In genomic region chr7:157300406-157300770, GRCh38 we compare ENCODE assay signal across 19 cellular contexts. TPM values are rescaled to one million over a fixed set of nuclear protein-coding genes. Genes with fewer than 3 reads are reported as not detected.
DNase-seq lines count a peak whose midpoint lies in the region; ATAC-seq and TF ChIP-seq lines count a peak whose summit lies in the region.
"Had no signal": no experiment of that assay in that cellular context is flagged by ENCODE, and none has a peak within 500 bp of the region (broad histone marks: within the 10 kb centered on the region; RNA-seq: fewer than 3 reads in every experiment).

No MANE protein-coding gene starts in this region.

- no peak for ATAC-seq in central memory CD8-positive, alpha-beta T cell (replicated peaks; ENCODE audit: extremely low read depth, poor library complexity, severe bottlenecking)
- ATAC-seq in lower lobe of right lung = no peak
- ATAC-seq: GM12878 had no signal

- H3K4me1 Mint-ChIP-seq in central memory CD8-positive, alpha-beta T cell = peaks cover 52% of the 10 kb centered on the region
- peaks cover 17% of the 10 kb centered on the region for H3K4me1 Mint-ChIP-seq in chondrocyte (ENCODE audit: low read depth)

- no peaks in the 10 kb centered on the region for H3K36me3 ChIP-seq in BLaER1 treated with 17β-estradiol and CSF1 and Interleukin-3, amounts not matched to agents 10 nM and 100 nM
- H3K36me3 ChIP-seq in H7 (replicated peaks; ENCODE audit: control insufficient read depth, insufficient read depth, low read length) (no peaks in the 10 kb centered on the region), neutrophil (no peaks in the 10 kb centered on the region), lower lobe of right lung (no peaks in the 10 kb centered on the region)
- H3K36me3 ChIP-seq: SJSA1 had no signal

- H3K9ac ChIP-seq in BLaER1 treated with 17β-estradiol and CSF1 and Interleukin-3, amounts not matched to agents 10 nM and 100 nM = peak overlapping the region; percentile 74 to 97 (median 92); a peak in 20 of 22 replicates

- peaks cover 73 to 96% (median 81%) of the 10 kb centered on the region in 10 experiments for H3K4me1 ChIP-seq in BLaER1 treated with 17β-estradiol and CSF1 and Interleukin-3, amounts not matched to agents 10 nM and 100 nM
- H3K4me1 ChIP-seq in neutrophil (ENCODE audit: control insufficient read depth in 1 of 2, insufficient read depth in 1 of 2, low read depth in 1 of 2, low read length in 1 of 2) (peaks cover 15 to 36% of the 10 kb centered on the region in 2 experiments), lower lobe of right lung (peaks cover 14% of the 10 kb centered on the region)

- no peaks in the 10 kb centered on the region; a peak in 1 of 22 replicates for H3K9me3 ChIP-seq in BLaER1 treated with 17β-estradiol and CSF1 and Interleukin-3, amounts not matched to agents 10 nM and 100 nM (replicated peaks in 1 of 11)
- H3K9me3 ChIP-seq in neutrophil (no peaks in the 10 kb centered on the region), lower lobe of right lung (no peaks in the 10 kb centered on the region)
- H3K9me3 ChIP-seq: SJSA1 had no signal

- H3K27me3 ChIP-seq in BLaER1 treated with 17β-estradiol and CSF1 and Interleukin-3, amounts not matched to agents 10 nM and 100 nM = no peaks in the 10 kb centered on the region
- H3K27me3 ChIP-seq in H7 (ENCODE audit: control insufficient read depth, insufficient read depth, low read length) (no peaks in the 10 kb centered on the region), neutrophil (no peaks in the 10 kb centered on the region), lower lobe of right lung (ENCODE audit: low read depth) (no peaks in the 10 kb centered on the region)
- H3K27me3 ChIP-seq: hepatocyte, SJSA1 had no signal

- peaks cover 20% of the 10 kb centered on the region for H3K36me3 Mint-ChIP-seq in central memory CD8-positive, alpha-beta T cell (ENCODE audit: insufficient read depth)
- H3K36me3 Mint-ChIP-seq in chondrocyte (ENCODE audit: low read depth) = no peaks in the 10 kb centered on the region

- no peaks in the 10 kb centered on the region for H3K27me3 Mint-ChIP-seq in central memory CD8-positive, alpha-beta T cell
- no peaks in the 10 kb centered on the region for H3K27me3 Mint-ChIP-seq in chondrocyte (ENCODE audit: low read depth)

- H3K4me2 ChIP-seq in BLaER1 treated with 17β-estradiol and CSF1 and Interleukin-3, amounts not matched to agents 10 nM and 100 nM = peak overlapping the region; percentile 74 to 99 (median 96)
- H3K4me2 ChIP-seq: hepatocyte had no signal

- TF ChIP-seq CTCF in neutrophil (IDR thresholded peaks at IDR 0.05) (no peak), chondrocyte (IDR thresholded peaks at IDR 0.05) (no peak), lower lobe of right lung (IDR thresholded peaks at IDR 0.05) (no peak)

- peak overlapping the region; percentile 52 for H3K4me3 Mint-ChIP-seq in central memory CD8-positive, alpha-beta T cell
- H3K4me3 Mint-ChIP-seq in chondrocyte (ENCODE audit: unreplicated experiment) = no peak overlapping the region

- no peaks in the 10 kb centered on the region for H4K20me1 ChIP-seq in BLaER1 treated with 17β-estradiol and CSF1 and Interleukin-3, amounts not matched to agents 10 nM and 100 nM

- H3K9me3 Mint-ChIP-seq in central memory CD8-positive, alpha-beta T cell = peaks cover 7% of the 10 kb centered on the region
- H3K9me3 Mint-ChIP-seq in chondrocyte (ENCODE audit: low read depth) = no peaks in the 10 kb centered on the region

- H3K27ac ChIP-seq in BLaER1 treated with 17β-estradiol and CSF1 and Interleukin-3, amounts not matched to agents 10 nM and 100 nM = peak overlapping the region; percentile 91 to 100 (median 99); a peak in 21 of 22 replicates
- H3K27ac ChIP-seq in neutrophil (peak overlapping the region; percentile 47), lower lobe of right lung (no peak overlapping the region)
- H3K27ac ChIP-seq: hepatocyte, SJSA1 had no signal

- H3K4me3 ChIP-seq in BLaER1 treated with 17β-estradiol and CSF1 and Interleukin-3, amounts not matched to agents 10 nM and 100 nM = peak overlapping the region in 1 of 10 experiments; percentile 63; a peak in 1 of 20 replicates
- H3K4me3 ChIP-seq in H7 (ENCODE audit: insufficient read depth, low read depth, low read length) = no peak overlapping the region
- peak overlapping the region in 1 of 2 experiments; percentile 41 for H3K4me3 ChIP-seq in neutrophil (ENCODE audit: low read depth in 1 of 2, low read length in 1 of 2)
- H3K4me3 ChIP-seq in lower lobe of right lung = no peak overlapping the region
- H3K4me3 ChIP-seq: GM12878, hepatocyte, SJSA1 had no signal

- DNase-seq in H7 = peak; percentile 59
- DNase-seq in central memory CD8-positive, alpha-beta T cell (ENCODE audit: low spot score in 2 of 2) = no peak
- DNase-seq in ureter (ENCODE audit: low spot score) = no peak
- no peak for DNase-seq in SK-N-DZ (ENCODE audit: low spot score)
- DNase-seq in chondrocyte (ENCODE audit: low spot score) = no peak
- DNase-seq in lower lobe of right lung = no peak
- DNase-seq: activated CD8-positive, alpha-beta memory T cell treated with anti-CD3 and anti-CD28 coated beads, Interleukin-2, amount 50 U/mL, for 48 hours; effector CD8-positive, alpha-beta T cell; GDM1; kidney; NCI-H1436; NCI-H2171 treated with DMSO at 0.1 percent for 48 hours; NCI-H748 treated with DMSO at 0.1 percent for 48 hours; nucleus accumbens had no signal

- intact Hi-C loops in lower lobe of right lung (cut with DNase I) = no loop called here

- peak overlapping the region; percentile 94 for H3K27ac Mint-ChIP-seq in central memory CD8-positive, alpha-beta T cell (ENCODE audit: low read depth)
- no peak overlapping the region for H3K27ac Mint-ChIP-seq in chondrocyte (ENCODE audit: unreplicated experiment)

RNA-seq across cellular contexts. Expression of gene DNAJB6, which starts 36.4 kb away (rescaled TPM):
- 206 and 230 TPM in 2 replicates for total RNA-seq in H7 (2014; rRNA removed; shearing (Covaris generic))
- total RNA-seq in ureter (103 TPM), chondrocyte (98.2 to 112 TPM (median 108 TPM) in 3 replicates), lower lobe of right lung (103 TPM)
- 99.3 and 113 TPM in 2 replicates for polyA plus RNA-seq in SK-N-DZ (2014; cell fraction: cytosol; rRNA removed)
- 67.3 and 70.3 TPM in 2 replicates for polyA plus RNA-seq in SK-N-DZ (2014; cell fraction: nucleus; rRNA removed)
